In the genomic region with DNA sequence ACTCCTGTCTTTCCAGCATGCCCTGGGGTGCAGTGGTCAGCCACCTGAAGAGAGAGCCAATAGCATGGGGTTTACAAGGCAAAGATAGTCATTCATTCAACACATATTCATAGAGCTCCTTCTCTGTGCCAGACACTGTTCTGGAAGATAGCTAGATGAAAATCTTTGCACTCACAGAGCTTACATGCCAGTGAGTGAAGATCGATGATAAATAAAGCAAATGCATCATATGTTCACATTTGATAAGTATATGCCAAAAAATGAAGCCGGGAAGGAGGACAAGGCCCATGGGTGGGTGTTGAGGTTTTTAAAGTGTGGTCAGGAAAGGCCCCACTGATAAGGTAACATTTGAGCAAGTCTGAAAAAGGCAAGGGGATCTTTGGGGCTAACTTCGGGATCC, we compare ENCODE assay signal across 1 cellular context.
TF ChIP-seq lines count a peak whose summit lies in the region.

No MANE protein-coding gene starts in this region.

TF ChIP-seq in K562, 482 proteins besides CTCF, POLR2A, EP300 and RAD21 (continued from another document and continues in another):
- TF ChIP-seq CREB1 (IDR thresholded peaks at IDR 0.05), result peak; percentile 66; the same call in 1 of the 2 replicates
- TF ChIP-seq CREB1 (CRISPR knock-in tag; IDR thresholded peaks at IDR 0.05), result no peak
- TF ChIP-seq MBD2 (IDR thresholded peaks at IDR 0.05; ENCODE audit: borderline replicate concordance, low read depth), result no peak; the same call in 1 of the 2 replicates
- no peak for TF ChIP-seq MYNN (IDR thresholded peaks at IDR 0.05)
- no peak for TF ChIP-seq MYNN (CRISPR knock-in tag; IDR thresholded peaks at IDR 0.05)
- TF ChIP-seq TEAD2 (tag; IDR thresholded peaks at IDR 0.05), result no peak
- TF ChIP-seq HDAC1 (IDR thresholded peaks at IDR 0.05), result peak; percentile 70 to 93; a peak in 3 of 4 replicates
- TF ChIP-seq CHCHD3 (CRISPR knock-in tag; IDR thresholded peaks at IDR 0.05), result no peak
- peak; percentile 82 for TF ChIP-seq SOX6 (IDR thresholded peaks at IDR 0.05)
- TF ChIP-seq KDM4B (IDR thresholded peaks at IDR 0.05; ENCODE audit: borderline replicate concordance in 2 of 2, low read depth in 1 of 2), result no peak
- peak; percentile 85 for TF ChIP-seq FOXM1 (IDR thresholded peaks at IDR 0.05; ENCODE audit: low read depth)
- TF ChIP-seq FOXM1 (CRISPR knock-in tag; IDR thresholded peaks at IDR 0.05; ENCODE audit: low read depth), result no peak
- TF ChIP-seq, protein P1, sequence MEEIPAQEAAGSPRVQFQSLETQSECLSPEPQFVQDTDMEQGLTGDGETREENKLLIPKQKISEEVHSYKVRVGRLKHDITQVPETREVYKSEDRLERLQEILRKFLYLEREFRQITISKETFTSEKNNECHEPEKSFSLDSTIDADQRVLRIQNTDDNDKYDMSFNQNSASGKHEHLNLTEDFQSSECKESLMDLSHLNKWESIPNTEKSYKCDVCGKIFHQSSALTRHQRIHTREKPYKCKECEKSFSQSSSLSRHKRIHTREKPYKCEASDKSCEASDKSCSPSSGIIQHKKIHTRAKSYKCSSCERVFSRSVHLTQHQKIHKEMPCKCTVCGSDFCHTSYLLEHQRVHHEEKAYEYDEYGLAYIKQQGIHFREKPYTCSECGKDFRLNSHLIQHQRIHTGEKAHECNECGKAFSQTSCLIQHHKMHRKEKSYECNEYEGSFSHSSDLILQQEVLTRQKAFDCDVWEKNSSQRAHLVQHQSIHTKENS (CRISPR knock-in tag; IDR thresholded peaks at IDR 0.05), result no peak
- TF ChIP-seq, protein P2, sequence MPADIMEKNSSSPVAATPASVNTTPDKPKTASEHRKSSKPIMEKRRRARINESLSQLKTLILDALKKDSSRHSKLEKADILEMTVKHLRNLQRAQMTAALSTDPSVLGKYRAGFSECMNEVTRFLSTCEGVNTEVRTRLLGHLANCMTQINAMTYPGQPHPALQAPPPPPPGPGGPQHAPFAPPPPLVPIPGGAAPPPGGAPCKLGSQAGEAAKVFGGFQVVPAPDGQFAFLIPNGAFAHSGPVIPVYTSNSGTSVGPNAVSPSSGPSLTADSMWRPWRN (IDR thresholded peaks at IDR 0.05; ENCODE audit: low read depth), result peak; percentile 62; the same call in 1 of the 2 replicates
- 0 out of 2 replicates have a peak, but pooled peaks have one; percentile 28 for TF ChIP-seq NCOA1 (IDR thresholded peaks at IDR 0.05; ENCODE audit: low read depth)
- no peak for TF ChIP-seq CBX3 (IDR thresholded peaks at IDR 0.05; ENCODE audit: borderline replicate concordance in 1 of 2, low read length in 2 of 2)
- TF ChIP-seq LEF1 (IDR thresholded peaks at IDR 0.05), result peak; percentile 35; the same call in 1 of the 2 replicates
- TF ChIP-seq JUND (IDR thresholded peaks at IDR 0.05; ENCODE audit: borderline replicate concordance, low read depth, low read length), result peak; percentile 36; the same call in 1 of the 2 replicates
- TF ChIP-seq JUND (tag; IDR thresholded peaks at IDR 0.05; ENCODE audit: borderline replicate concordance, low read depth, low read length), result 0 out of 3 replicates have a peak, but pooled peaks have one; percentile 52
- no peak for TF ChIP-seq L3MBTL2 (IDR thresholded peaks at IDR 0.05)
- TF ChIP-seq SETDB1 (IDR thresholded peaks at IDR 0.05; ENCODE audit: low read length), result no peak
- no peak for TF ChIP-seq HNRNPUL1 (IDR thresholded peaks at IDR 0.05; ENCODE audit: low read length)
- TF ChIP-seq ESRRA (IDR thresholded peaks at IDR 0.05; ENCODE audit: borderline replicate concordance, low read depth), result peak; percentile 50; the same call in 1 of the 2 replicates
- TF ChIP-seq FOXA3 (CRISPR knock-in tag; conservative IDR thresholded peaks at IDR 0.05 in 1 of 2, IDR thresholded peaks at IDR 0.05 in 1 of 2), result peak in 1 of 2 experiments; percentile 48; a peak in 1 of 4 replicates
- peak; percentile 92 to 96 for TF ChIP-seq RCOR1 (IDR thresholded peaks at IDR 0.05; ENCODE audit: borderline replicate concordance in 1 of 2, low read depth in 2 of 2, low read length in 2 of 2)
- TF ChIP-seq, protein P3, sequence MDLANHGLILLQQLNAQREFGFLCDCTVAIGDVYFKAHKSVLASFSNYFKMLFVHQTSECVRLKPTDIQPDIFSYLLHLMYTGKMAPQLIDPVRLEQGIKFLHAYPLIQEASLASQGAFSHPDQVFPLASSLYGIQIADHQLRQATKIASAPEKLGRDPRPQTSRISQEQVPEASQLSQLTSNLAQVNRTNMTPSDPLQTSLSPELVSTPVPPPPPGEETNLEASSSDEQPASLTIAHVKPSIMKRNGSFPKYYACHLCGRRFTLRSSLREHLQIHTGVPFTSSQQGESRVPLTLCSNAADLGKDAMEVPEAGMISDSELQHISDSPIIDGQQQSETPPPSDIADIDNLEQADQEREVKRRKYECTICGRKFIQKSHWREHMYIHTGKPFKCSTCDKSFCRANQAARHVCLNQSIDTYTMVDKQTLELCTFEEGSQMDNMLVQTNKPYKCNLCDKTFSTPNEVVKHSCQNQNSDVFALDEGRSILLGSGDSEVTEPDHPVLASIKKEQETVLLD (IDR thresholded peaks at IDR 0.05), result 0 out of 2 replicates have a peak, but pooled peaks have one; percentile 63
- TF ChIP-seq, protein P4, sequence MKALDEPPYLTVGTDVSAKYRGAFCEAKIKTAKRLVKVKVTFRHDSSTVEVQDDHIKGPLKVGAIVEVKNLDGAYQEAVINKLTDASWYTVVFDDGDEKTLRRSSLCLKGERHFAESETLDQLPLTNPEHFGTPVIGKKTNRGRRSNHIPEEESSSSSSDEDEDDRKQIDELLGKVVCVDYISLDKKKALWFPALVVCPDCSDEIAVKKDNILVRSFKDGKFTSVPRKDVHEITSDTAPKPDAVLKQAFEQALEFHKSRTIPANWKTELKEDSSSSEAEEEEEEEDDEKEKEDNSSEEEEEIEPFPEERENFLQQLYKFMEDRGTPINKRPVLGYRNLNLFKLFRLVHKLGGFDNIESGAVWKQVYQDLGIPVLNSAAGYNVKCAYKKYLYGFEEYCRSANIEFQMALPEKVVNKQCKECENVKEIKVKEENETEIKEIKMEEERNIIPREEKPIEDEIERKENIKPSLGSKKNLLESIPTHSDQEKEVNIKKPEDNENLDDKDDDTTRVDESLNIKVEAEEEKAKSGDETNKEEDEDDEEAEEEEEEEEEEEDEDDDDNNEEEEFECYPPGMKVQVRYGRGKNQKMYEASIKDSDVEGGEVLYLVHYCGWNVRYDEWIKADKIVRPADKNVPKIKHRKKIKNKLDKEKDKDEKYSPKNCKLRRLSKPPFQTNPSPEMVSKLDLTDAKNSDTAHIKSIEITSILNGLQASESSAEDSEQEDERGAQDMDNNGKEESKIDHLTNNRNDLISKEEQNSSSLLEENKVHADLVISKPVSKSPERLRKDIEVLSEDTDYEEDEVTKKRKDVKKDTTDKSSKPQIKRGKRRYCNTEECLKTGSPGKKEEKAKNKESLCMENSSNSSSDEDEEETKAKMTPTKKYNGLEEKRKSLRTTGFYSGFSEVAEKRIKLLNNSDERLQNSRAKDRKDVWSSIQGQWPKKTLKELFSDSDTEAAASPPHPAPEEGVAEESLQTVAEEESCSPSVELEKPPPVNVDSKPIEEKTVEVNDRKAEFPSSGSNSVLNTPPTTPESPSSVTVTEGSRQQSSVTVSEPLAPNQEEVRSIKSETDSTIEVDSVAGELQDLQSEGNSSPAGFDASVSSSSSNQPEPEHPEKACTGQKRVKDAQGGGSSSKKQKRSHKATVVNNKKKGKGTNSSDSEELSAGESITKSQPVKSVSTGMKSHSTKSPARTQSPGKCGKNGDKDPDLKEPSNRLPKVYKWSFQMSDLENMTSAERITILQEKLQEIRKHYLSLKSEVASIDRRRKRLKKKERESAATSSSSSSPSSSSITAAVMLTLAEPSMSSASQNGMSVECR (CRISPR knock-in tag; IDR thresholded peaks at IDR 0.05), result no peak
- peak; percentile 93 for TF ChIP-seq TAL1 (IDR thresholded peaks at IDR 0.05)
- TF ChIP-seq CCNT2 (IDR thresholded peaks at IDR 0.05; ENCODE audit: borderline replicate concordance, extremely low read depth, insufficient read length, low read depth, low read length), result peak; percentile 10
- TF ChIP-seq TEAD1 (CRISPR knock-in tag; IDR thresholded peaks at IDR 0.05), result peak in 1 of 2 experiments; percentile 15; a peak in 1 of 4 replicates
- TF ChIP-seq ZNF57 (CRISPR knock-in tag; IDR thresholded peaks at IDR 0.05), result no peak
- TF ChIP-seq ZFP1 (CRISPR knock-in tag; IDR thresholded peaks at IDR 0.05), result no peak
- no peak for TF ChIP-seq ZNF764 (CRISPR knock-in tag; IDR thresholded peaks at IDR 0.05; ENCODE audit: low read depth)
- TF ChIP-seq KDM1A (IDR thresholded peaks at IDR 0.05), result peak; percentile 97
- TF ChIP-seq, protein P5, sequence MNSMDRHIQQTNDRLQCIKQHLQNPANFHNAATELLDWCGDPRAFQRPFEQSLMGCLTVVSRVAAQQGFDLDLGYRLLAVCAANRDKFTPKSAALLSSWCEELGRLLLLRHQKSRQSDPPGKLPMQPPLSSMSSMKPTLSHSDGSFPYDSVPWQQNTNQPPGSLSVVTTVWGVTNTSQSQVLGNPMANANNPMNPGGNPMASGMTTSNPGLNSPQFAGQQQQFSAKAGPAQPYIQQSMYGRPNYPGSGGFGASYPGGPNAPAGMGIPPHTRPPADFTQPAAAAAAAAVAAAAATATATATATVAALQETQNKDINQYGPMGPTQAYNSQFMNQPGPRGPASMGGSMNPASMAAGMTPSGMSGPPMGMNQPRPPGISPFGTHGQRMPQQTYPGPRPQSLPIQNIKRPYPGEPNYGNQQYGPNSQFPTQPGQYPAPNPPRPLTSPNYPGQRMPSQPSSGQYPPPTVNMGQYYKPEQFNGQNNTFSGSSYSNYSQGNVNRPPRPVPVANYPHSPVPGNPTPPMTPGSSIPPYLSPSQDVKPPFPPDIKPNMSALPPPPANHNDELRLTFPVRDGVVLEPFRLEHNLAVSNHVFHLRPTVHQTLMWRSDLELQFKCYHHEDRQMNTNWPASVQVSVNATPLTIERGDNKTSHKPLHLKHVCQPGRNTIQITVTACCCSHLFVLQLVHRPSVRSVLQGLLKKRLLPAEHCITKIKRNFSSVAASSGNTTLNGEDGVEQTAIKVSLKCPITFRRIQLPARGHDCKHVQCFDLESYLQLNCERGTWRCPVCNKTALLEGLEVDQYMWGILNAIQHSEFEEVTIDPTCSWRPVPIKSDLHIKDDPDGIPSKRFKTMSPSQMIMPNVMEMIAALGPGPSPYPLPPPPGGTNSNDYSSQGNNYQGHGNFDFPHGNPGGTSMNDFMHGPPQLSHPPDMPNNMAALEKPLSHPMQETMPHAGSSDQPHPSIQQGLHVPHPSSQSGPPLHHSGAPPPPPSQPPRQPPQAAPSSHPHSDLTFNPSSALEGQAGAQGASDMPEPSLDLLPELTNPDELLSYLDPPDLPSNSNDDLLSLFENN (IDR thresholded peaks at IDR 0.05; ENCODE audit: low read depth in 2 of 2, low read length in 2 of 2), result peak in 1 of 2 experiments; percentile 83; a peak in 2 of 4 replicates
- TF ChIP-seq, protein P6, sequence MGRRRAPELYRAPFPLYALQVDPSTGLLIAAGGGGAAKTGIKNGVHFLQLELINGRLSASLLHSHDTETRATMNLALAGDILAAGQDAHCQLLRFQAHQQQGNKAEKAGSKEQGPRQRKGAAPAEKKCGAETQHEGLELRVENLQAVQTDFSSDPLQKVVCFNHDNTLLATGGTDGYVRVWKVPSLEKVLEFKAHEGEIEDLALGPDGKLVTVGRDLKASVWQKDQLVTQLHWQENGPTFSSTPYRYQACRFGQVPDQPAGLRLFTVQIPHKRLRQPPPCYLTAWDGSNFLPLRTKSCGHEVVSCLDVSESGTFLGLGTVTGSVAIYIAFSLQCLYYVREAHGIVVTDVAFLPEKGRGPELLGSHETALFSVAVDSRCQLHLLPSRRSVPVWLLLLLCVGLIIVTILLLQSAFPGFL (CRISPR knock-in tag; IDR thresholded peaks at IDR 0.05), result no peak
- peak in 1 of 2 experiments; percentile 72; a peak in 2 of 4 replicates for TF ChIP-seq TBL1XR1 (IDR thresholded peaks at IDR 0.05; ENCODE audit: low read length in 2 of 2)
- peak; percentile 95 for TF ChIP-seq ARID1B (IDR thresholded peaks at IDR 0.05)
- 0 out of 2 replicates have a peak, but pooled peaks have one; percentile 39 for TF ChIP-seq FOSL1 (tag; conservative IDR thresholded peaks at IDR 0.05)
- no peak for TF ChIP-seq FOXK1 (CRISPR knock-in tag; IDR thresholded peaks at IDR 0.05; ENCODE audit: borderline replicate concordance)
- peak; percentile 93 for TF ChIP-seq NFIC (IDR thresholded peaks at IDR 0.05)
- TF ChIP-seq HEY1 (CRISPR knock-in tag; IDR thresholded peaks at IDR 0.05; ENCODE audit: borderline replicate concordance), result 0 out of 2 replicates have a peak, but pooled peaks have one; percentile 22
- TF ChIP-seq MEIS2 (IDR thresholded peaks at IDR 0.05; ENCODE audit: partially characterized antibody), result peak; percentile 91
- peak; percentile 70; the same call in 1 of the 2 replicates for TF ChIP-seq NBN (IDR thresholded peaks at IDR 0.05; ENCODE audit: low read depth)
- TF ChIP-seq HNRNPL (IDR thresholded peaks at IDR 0.05; ENCODE audit: low read depth, low read length), result no peak
- TF ChIP-seq, protein P7, sequence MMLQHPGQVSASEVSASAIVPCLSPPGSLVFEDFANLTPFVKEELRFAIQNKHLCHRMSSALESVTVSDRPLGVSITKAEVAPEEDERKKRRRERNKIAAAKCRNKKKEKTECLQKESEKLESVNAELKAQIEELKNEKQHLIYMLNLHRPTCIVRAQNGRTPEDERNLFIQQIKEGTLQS (IDR thresholded peaks at IDR 0.05), result peak; percentile 13; the same call in 1 of the 2 replicates
- TF ChIP-seq, protein P7 (CRISPR knock-in tag; conservative IDR thresholded peaks at IDR 0.05), result no peak
- peak; percentile 55; the same call in 1 of the 2 replicates for TF ChIP-seq GATAD2B (IDR thresholded peaks at IDR 0.05; ENCODE audit: borderline replicate concordance)
- peak; percentile 68 to 71; a peak in 3 of 4 replicates for TF ChIP-seq TRIM24 (IDR thresholded peaks at IDR 0.05)
- TF ChIP-seq CHD2 (IDR thresholded peaks at IDR 0.05; ENCODE audit: low read depth, low read length), result no peak
- TF ChIP-seq ZNF717 (CRISPR knock-in tag; IDR thresholded peaks at IDR 0.05), result no peak
- TF ChIP-seq JUNB (CRISPR knock-in tag; conservative IDR thresholded peaks at IDR 0.05), result no peak
- TF ChIP-seq, protein P8, sequence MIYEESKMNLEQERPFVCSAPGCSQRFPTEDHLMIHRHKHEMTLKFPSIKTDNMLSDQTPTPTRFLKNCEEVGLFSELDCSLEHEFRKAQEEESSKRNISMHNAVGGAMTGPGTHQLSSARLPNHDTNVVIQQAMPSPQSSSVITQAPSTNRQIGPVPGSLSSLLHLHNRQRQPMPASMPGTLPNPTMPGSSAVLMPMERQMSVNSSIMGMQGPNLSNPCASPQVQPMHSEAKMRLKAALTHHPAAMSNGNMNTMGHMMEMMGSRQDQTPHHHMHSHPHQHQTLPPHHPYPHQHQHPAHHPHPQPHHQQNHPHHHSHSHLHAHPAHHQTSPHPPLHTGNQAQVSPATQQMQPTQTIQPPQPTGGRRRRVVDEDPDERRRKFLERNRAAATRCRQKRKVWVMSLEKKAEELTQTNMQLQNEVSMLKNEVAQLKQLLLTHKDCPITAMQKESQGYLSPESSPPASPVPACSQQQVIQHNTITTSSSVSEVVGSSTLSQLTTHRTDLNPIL (CRISPR knock-in tag; IDR thresholded peaks at IDR 0.05), result no peak
- TF ChIP-seq SP1 (CRISPR knock-in tag; IDR thresholded peaks at IDR 0.05), result peak; percentile 31; the same call in 1 of the 2 replicates
- TF ChIP-seq ATF7 (IDR thresholded peaks at IDR 0.05), result 0 out of 2 replicates have a peak, but pooled peaks have one; percentile 19
- TF ChIP-seq ZNF644 (tag; IDR thresholded peaks at IDR 0.05; ENCODE audit: low read depth), result 0 out of 2 replicates have a peak, but pooled peaks have one; percentile 61
